Comparison of ENCODE assay signal across 19 cellular contexts in genomic region chr20:20694591-20694990, GRCh38.
"Had no signal": no experiment of that assay in that cellular context is flagged by ENCODE, and none has a peak within 500 bp of the region (broad histone marks: within the 10 kb centered on the region; RNA-seq: fewer than 3 reads in every experiment).

No MANE protein-coding gene starts in this region.

- H3K27ac ChIP-seq: left lung, neutrophil, parathyroid adenoma, right atrium auricular region, thoracic aorta, transverse colon had no signal

- H3K27me3 ChIP-seq: left lung, neutrophil, right atrium auricular region, transverse colon had no signal

- H3K9me3 ChIP-seq: left lung, mucosa of descending colon, neutrophil, right atrium auricular region, thoracic aorta, transverse colon had no signal

- H3K4me3 ChIP-seq: left lung, mucosa of descending colon, right atrium auricular region, thoracic aorta, transverse colon had no signal

- H3K4me1 ChIP-seq: parathyroid adenoma had no signal

- H3K36me3 ChIP-seq: left lung, neutrophil, right atrium auricular region, thoracic aorta, transverse colon had no signal

- ATAC-seq: effector memory CD8-positive, alpha-beta T cell; mucosa of descending colon; natural killer cell treated with Interleukin-12 subunit alpha and Interleukin-12 subunit beta and Interleukin-15 and Interleukin-18, amount 100 ng/mL, for 72 hours; stimulated activated naive B cell treated with anti-CD40 and anti-IgM and Interleukin-4, amounts not matched to agents 10 μg/mL and 1 μg/mL and 100 μg/mL, for 72 hours had no signal

- DNase-seq: cerebellar nuclear complex; cortex of kidney; effector memory CD8-positive, alpha-beta T cell; erythroblast; head of caudate nucleus; left lung; mesenchymal stem cell; mucosa of descending colon; naive B cell; small intestine; stimulated activated CD4-positive, alpha-beta T cell treated with anti-CD3 and anti-CD28 coated beads, Interleukin-15, amount 100 ng/mL, for 24 hours; stimulated activated CD4-positive, alpha-beta T cell treated with anti-CD3 and anti-CD28 coated beads, Interleukin-2, amount 100 ng/mL, for 48 hours; stimulated activated naive B cell treated with anti-CD40 and anti-IgM and Interleukin-4, amounts not matched to agents 10 μg/mL and 1 μg/mL and 100 μg/mL, for 72 hours; transverse colon had no signal
